In genomic region chr2:63888490-63889402, GRCh38 we compare ENCODE assay signal across 8 cellular contexts. TPM values are rescaled to one million over a fixed set of nuclear protein-coding genes. Genes with fewer than 3 reads are reported as not detected.
DNase-seq lines count a peak whose midpoint lies in the region; ATAC-seq and TF ChIP-seq lines count a peak whose summit lies in the region.

No MANE protein-coding gene starts in this region.

- CTCF ChIA-PET in AG04449 (lab: Yijun Ruan, JAX): interaction anchor here (0.7 to 1.9 kb wide), 7 partner anchors 11 to 200 kb away, joined by 3 to 8 read pairs (median 4); no protein-coding TSS in a partner anchor

- no peaks in the 10 kb centered on the region for H3K27me3 Mint-ChIP-seq in naive thymus-derived CD8-positive, alpha-beta T cell
- no peaks in the 10 kb centered on the region for H3K27me3 Mint-ChIP-seq in type B pancreatic cell

- DNase-seq in AG04449 (ENCODE audit: low read depth, low spot score) (no peak), GM12865 (ENCODE audit: low read depth) (peak; percentile 59), NCI-H2227 treated with DMSO at 0.1 percent for 48 hours (lab: John Stamatoyannopoulos, UW) (peak; percentile 29), epithelial cell of esophagus (ENCODE audit: low read depth) (peak; percentile 53), type B pancreatic cell (ENCODE audit: extremely low spot score, unreplicated experiment) (no peak)
- DNase-seq in activated CD4-positive, alpha-beta T cell treated with anti-CD3 and anti-CD28 coated beads, Interleukin-2, amount 50 U/mL, for 4 hours: peak; percentile 23 to 25
- DNase-seq in naive thymus-derived CD8-positive, alpha-beta T cell: peak in 8 of 10 donors; percentile 8 to 43 (median 28)

- peak overlapping the region; percentile 6 to 77 (median 55) for H3K27ac Mint-ChIP-seq in naive thymus-derived CD8-positive, alpha-beta T cell
- peak overlapping the region; percentile 36 for H3K27ac Mint-ChIP-seq in type B pancreatic cell

- no peaks in the 10 kb centered on the region for H3K9me3 Mint-ChIP-seq in naive thymus-derived CD8-positive, alpha-beta T cell
- no peaks in the 10 kb centered on the region for H3K9me3 Mint-ChIP-seq in type B pancreatic cell

- H3K4me3 ChIP-seq in AG04449 (ENCODE audit: low read depth, low read length): no peak overlapping the region
- H3K4me3 ChIP-seq in GM12865 (ENCODE audit: low read depth, low read length): no peak overlapping the region
- no peak overlapping the region for H3K4me3 ChIP-seq in epithelial cell of esophagus (ENCODE audit: low read length)

- peaks cover 6 to 84% (median 6%) of the 10 kb centered on the region in 3 donors for H3K36me3 Mint-ChIP-seq in naive thymus-derived CD8-positive, alpha-beta T cell
- peaks cover 31% of the 10 kb centered on the region for H3K36me3 Mint-ChIP-seq in type B pancreatic cell

- peak; percentile 74 for ATAC-seq in HG02885 (IDR thresholded peaks at IDR 0.05; ENCODE audit: poor library complexity, unreplicated experiment)
- peak; percentile 62 to 68 for ATAC-seq in naive thymus-derived CD8-positive, alpha-beta T cell

- H3K4me3 Mint-ChIP-seq in naive thymus-derived CD8-positive, alpha-beta T cell: no peak overlapping the region
- no peak overlapping the region for H3K4me3 Mint-ChIP-seq in type B pancreatic cell

- TF ChIP-seq CTCF in AG04449 (IDR thresholded peaks at IDR 0.05; ENCODE audit: insufficient read depth, low read length, missing control alignments) (peak; percentile 66), GM12865 (IDR thresholded peaks at IDR 0.05; ENCODE audit: insufficient read depth, low read depth, low read length, missing control alignments) (peak; percentile 65), epithelial cell of esophagus (IDR thresholded peaks at IDR 0.05; ENCODE audit: insufficient read depth, low read depth, low read length, missing control alignments) (peak; percentile 90), type B pancreatic cell (conservative IDR thresholded peaks at IDR 0.05) (peak; percentile 84)

- POLR2A ChIA-PET in AG04449 (lab: Yijun Ruan, JAX): no interaction called here
- POLR2A ChIA-PET in naive thymus-derived CD8-positive, alpha-beta T cell (lab: Charles Lee): interaction anchor here (0.6 kb wide), 1 partner anchor 87 kb away, joined by 3 read pairs; no protein-coding TSS in a partner anchor

- H3K4me1 Mint-ChIP-seq in naive thymus-derived CD8-positive, alpha-beta T cell: peaks cover 0 to 6% (median 4%) of the 10 kb centered on the region in 4 donors
- peaks cover 10% of the 10 kb centered on the region for H3K4me1 Mint-ChIP-seq in type B pancreatic cell (ENCODE audit: unreplicated experiment)

RNA-seq across cellular contexts. Expression of gene UGP2, which starts 47.0 kb away (rescaled TPM):
- total RNA-seq in naive thymus-derived CD8-positive, alpha-beta T cell: 10 to 100 TPM; 77.2 to 89.1 TPM
- 100 to 1,000 TPM; 112 to 148 (median 135) TPM for polyA plus RNA-seq in naive thymus-derived CD8-positive, alpha-beta T cell
- 76.6 and 113 TPM in 2 replicates for total RNA-seq in type B pancreatic cell (ENCODE audit: low replicate concordance)

Comparison
In these comparisons a context has a peak if more than half of its experiments do, and no peak if none do; other contexts are left out.
1. DNase-seq: peak in GM12865 (single experiment), NCI-H2227 treated with DMSO at 0.1 percent for 48 hours (single experiment), activated CD4-positive, alpha-beta T cell treated with anti-CD3 and anti-CD28 coated beads, Interleukin-2, amount 50 U/mL, for 4 hours (2 of 2), epithelial cell of esophagus (single experiment) and naive thymus-derived CD8-positive, alpha-beta T cell (8 of 10); none in AG04449 (single experiment) and type B pancreatic cell (single experiment).
2. Peak in every context shown above with its lines, with median percentiles within 50 percentile points of each other: CTCF ChIP-seq.